ENCODE assay signal across 25 cellular contexts in genomic region chr19:39595950-39596349, GRCh38. TPM values are rescaled to one million over a fixed set of nuclear protein-coding genes. Genes with fewer than 3 reads are reported as not detected.
DNase-seq lines count a peak whose midpoint lies in the region; ATAC-seq and TF ChIP-seq lines count a peak whose summit lies in the region.
"Had no signal": no experiment of that assay in that cellular context is flagged by ENCODE, and none has a peak within 500 bp of the region (broad histone marks: within the 10 kb centered on the region; RNA-seq: fewer than 3 reads in every experiment).

No MANE protein-coding gene starts in this region.

- H3K27me3 Mint-ChIP-seq in T-helper 17 cell: peaks cover 46% of the 10 kb centered on the region

- no peak overlapping the region for H3K4me3 Mint-ChIP-seq in T-helper 17 cell
- H3K4me3 Mint-ChIP-seq: CD4-positive, CD25-positive, alpha-beta regulatory T cell; HFFc6 had no signal

- H3K4me1 Mint-ChIP-seq in T-helper 17 cell: no peaks in the 10 kb centered on the region
- H3K4me1 Mint-ChIP-seq: CD4-positive, CD25-positive, alpha-beta regulatory T cell had no signal

- no peak overlapping the region for H3K27ac Mint-ChIP-seq in T-helper 17 cell
- H3K27ac Mint-ChIP-seq: CD4-positive, CD25-positive, alpha-beta regulatory T cell; HFFc6 had no signal

- no peak for TF ChIP-seq CTCF in epithelial cell of esophagus (IDR thresholded peaks at IDR 0.05; ENCODE audit: insufficient read depth, low read depth, low read length, missing control alignments)

- ATAC-seq in T-helper 17 cell (no peak), HG02884 (IDR thresholded peaks at IDR 0.05; ENCODE audit: unreplicated experiment) (no peak)
- ATAC-seq: SK-N-SH treated with all-trans-retinoic acid at 6 μM for 48 hours had no signal

- no peaks in the 10 kb centered on the region for H3K9me3 ChIP-seq in T-helper 17 cell (ENCODE audit: control insufficient read depth, low read length, poor library complexity, severe bottlenecking)
- H3K9me3 ChIP-seq: BLaER1, SJCRH30 had no signal

- H3K4me3 ChIP-seq in epithelial cell of esophagus (ENCODE audit: low read length): no peak overlapping the region
- H3K4me3 ChIP-seq: BLaER1, GM23248, PC-9, SJCRH30 had no signal

- DNase-seq in A172 (ENCODE audit: low spot score) (peak; percentile 30), HS-5 (ENCODE audit: low read depth) (peak; percentile 0), RPMI7951 (ENCODE audit: low read depth) (peak; percentile 39), epithelial cell of esophagus (ENCODE audit: low read depth) (peak; percentile 30), NCI-H2171 (lab: John Stamatoyannopoulos, UW) (no peak), T-helper 17 cell (no peak)
- DNase-seq: 8988T; CD4-positive, CD25-positive, alpha-beta regulatory T cell; DMS153; DND-41; GM23248; H7; HFFc6; NCI-H1092 treated with DMSO at 0.1 percent for 48 hours; NCI-H1436; NCI-H187; NCI-H2081 treated with DMSO at 0.1 percent for 48 hours; NCI-H524 treated with DMSO at 0.1 percent for 48 hours; NCI-H774; SJCRH30 had no signal

- H3K36me3 Mint-ChIP-seq in T-helper 17 cell (ENCODE audit: low read depth): no peaks in the 10 kb centered on the region
- H3K36me3 Mint-ChIP-seq: CD4-positive, CD25-positive, alpha-beta regulatory T cell had no signal

RNA-seq across cellular contexts. Expression of gene LGALS13, which starts 6.4 kb away (rescaled TPM):
- total RNA-seq in A172 (2014; rRNA removed; shearing (Covaris generic)): not detected in 2 replicates
- total RNA-seq in RPMI7951 (2014; rRNA removed; shearing (Covaris generic)): not detected in 2 replicates
- not detected for total RNA-seq in T-helper 17 cell
- total RNA-seq: CD4-positive, CD25-positive, alpha-beta regulatory T cell; G401; GM23248; H7; HFFc6; PC-9; SJCRH30 had no signal

RNA-seq across cellular contexts. Expression of gene EID2, which starts 56.0 kb away (rescaled TPM):
- 29.3 and 34.2 TPM in 2 replicates for total RNA-seq in A172 (2014; rRNA removed; shearing (Covaris generic))
- total RNA-seq in RPMI7951 (2014; rRNA removed; shearing (Covaris generic)): 17.1 and 19.0 TPM in 2 replicates
- total RNA-seq in T-helper 17 cell: 10 to 100 TPM; 14.4 to 15.1 TPM

RNA-seq across cellular contexts. Expression of gene LGALS16, which starts 59.8 kb away (rescaled TPM):
- not detected in 2 replicates for total RNA-seq in A172 (2014; rRNA removed; shearing (Covaris generic))
- total RNA-seq in RPMI7951 (2014; rRNA removed; shearing (Covaris generic)): not detected in 2 replicates
- not detected for total RNA-seq in T-helper 17 cell
- total RNA-seq: CD4-positive, CD25-positive, alpha-beta regulatory T cell; G401; GM23248; H7; HFFc6; PC-9; SJCRH30 had no signal

Comparison
In these comparisons a context has a peak if more than half of its experiments do, and no peak if none do; other contexts are left out.
1. DNase-seq: peak in A172 (single experiment), HS-5 (single experiment), RPMI7951 (single experiment) and epithelial cell of esophagus (single experiment); none in NCI-H2171 (single experiment) and T-helper 17 cell (0 of 3).